In the genomic region with DNA sequence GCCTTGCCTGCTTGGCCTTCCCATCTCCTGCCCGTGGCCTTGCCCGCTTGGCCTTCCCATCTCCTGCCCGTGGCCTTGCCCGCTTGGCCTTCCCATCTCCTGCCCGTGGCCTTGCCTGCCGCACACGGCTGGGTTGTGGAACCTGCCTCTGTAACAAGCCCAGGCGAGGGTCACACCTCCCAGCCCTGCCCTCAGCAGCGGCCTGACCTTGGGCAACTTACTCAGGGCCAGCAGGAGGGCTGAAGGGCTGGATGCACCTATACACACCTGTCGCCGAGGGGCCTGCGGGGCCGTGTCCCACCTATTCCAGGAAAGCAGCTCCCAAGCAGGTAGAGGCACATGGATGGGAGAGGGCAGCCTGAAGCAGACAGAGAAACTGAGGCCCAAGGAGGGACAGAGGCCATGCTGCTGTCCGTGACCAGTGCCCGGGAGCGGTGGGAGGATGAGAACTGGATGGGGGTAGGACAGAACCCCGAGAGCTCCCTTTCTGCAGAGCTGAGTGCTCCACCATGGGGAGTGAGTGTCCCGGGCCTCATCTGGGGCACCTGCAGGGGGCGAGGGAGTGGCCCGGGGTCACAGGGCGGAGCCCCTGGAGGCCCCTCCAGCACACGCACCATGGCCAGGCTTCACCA, we compare ENCODE assay signal across 1 cellular context.
TF ChIP-seq lines count a peak whose summit lies in the region.

No MANE protein-coding gene starts in this region.

TF ChIP-seq in HepG2, 621 proteins besides CTCF, POLR2A, EP300 and RAD21 (continued from another document):
- TF ChIP-seq, protein P1, sequence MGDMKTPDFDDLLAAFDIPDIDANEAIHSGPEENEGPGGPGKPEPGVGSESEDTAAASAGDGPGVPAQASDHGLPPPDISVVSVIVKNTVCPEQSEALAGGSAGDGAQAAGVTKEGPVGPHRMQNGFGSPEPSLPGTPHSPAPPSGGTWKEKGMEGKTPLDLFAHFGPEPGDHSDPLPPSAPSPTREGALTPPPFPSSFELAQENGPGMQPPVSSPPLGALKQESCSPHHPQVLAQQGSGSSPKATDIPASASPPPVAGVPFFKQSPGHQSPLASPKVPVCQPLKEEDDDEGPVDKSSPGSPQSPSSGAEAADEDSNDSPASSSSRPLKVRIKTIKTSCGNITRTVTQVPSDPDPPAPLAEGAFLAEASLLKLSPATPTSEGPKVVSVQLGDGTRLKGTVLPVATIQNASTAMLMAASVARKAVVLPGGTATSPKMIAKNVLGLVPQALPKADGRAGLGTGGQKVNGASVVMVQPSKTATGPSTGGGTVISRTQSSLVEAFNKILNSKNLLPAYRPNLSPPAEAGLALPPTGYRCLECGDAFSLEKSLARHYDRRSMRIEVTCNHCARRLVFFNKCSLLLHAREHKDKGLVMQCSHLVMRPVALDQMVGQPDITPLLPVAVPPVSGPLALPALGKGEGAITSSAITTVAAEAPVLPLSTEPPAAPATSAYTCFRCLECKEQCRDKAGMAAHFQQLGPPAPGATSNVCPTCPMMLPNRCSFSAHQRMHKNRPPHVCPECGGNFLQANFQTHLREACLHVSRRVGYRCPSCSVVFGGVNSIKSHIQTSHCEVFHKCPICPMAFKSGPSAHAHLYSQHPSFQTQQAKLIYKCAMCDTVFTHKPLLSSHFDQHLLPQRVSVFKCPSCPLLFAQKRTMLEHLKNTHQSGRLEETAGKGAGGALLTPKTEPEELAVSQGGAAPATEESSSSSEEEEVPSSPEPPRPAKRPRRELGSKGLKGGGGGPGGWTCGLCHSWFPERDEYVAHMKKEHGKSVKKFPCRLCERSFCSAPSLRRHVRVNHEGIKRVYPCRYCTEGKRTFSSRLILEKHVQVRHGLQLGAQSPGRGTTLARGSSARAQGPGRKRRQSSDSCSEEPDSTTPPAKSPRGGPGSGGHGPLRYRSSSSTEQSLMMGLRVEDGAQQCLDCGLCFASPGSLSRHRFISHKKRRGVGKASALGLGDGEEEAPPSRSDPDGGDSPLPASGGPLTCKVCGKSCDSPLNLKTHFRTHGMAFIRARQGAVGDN (CRISPR knock-in tag; IDR thresholded peaks at IDR 0.05) = peak; percentile 27
